In the genomic region with DNA sequence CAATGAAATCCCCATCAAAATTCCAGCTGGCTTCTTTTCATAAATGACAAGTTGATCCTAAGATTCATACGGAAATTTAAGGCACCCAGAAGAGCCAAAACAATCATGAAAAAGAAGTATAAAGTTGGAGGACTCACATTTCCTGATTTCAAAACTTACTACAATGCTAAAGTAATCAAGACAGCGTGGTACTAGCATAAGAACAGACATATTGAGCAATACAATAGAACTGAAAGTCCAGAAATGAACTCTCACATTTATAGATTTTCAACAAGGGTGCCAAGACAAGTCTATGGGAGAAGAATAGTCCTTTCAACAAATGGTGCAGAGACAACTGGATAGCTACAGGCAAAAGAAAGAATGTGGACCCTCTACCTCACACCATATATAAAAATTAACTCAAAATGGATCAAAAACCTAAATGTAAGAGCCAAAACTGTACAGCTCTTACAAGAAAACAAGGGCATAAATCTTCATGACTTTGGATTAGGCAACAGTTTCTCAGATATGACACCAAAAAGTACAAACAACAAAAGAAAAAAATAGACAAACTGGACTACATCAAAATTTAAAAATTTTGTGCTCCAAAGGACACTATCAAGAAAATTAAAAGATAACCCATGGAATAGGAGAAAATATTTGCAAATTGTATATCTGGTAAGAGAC, we compare ENCODE assay signal across 1 cellular context.
TF ChIP-seq lines count a peak whose summit lies in the region.

No MANE protein-coding gene starts in this region.

TF ChIP-seq in IMR-90, 13 proteins besides CTCF, POLR2A, EP300 and RAD21 (continued from another document):
- no peak for TF ChIP-seq USF2 (IDR thresholded peaks at IDR 0.05; ENCODE audit: low read depth, low read length)
